ENCODE assay signal across 28 cellular contexts in the genomic region with DNA sequence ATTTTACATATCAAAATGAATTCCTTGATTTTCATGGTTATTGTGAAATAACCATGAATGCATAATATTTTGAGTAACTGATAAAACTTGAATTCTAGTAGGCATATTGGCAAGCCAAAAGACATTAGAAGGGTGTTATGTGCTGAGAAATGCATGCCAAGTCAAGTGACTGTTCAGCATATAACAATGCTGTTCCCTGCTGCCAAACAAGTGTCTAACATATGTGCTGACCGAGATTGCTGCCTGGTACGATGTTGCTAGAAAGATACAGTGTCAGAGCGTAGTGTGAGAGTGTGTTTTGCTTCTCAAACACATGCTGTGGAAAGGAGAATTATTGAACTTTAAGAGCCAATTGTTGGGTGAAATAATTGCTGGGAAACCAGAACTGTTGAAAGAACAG.
"Had no signal": no experiment of that assay in that cellular context is flagged by ENCODE, and none has a peak within 500 bp of the region (broad histone marks: within the 10 kb centered on the region; RNA-seq: fewer than 3 reads in every experiment).

No MANE protein-coding gene starts in this region.

- H3K27me3 ChIP-seq: esophagus muscularis mucosa, heart right ventricle, left lung, ovary, spleen, testis, tibial artery had no signal

- FAIRE-seq: colon, islet of Langerhans had no signal

- H3K9me3 ChIP-seq: esophagus muscularis mucosa, heart right ventricle, left lung, ovary, psoas muscle, spleen, testis, tibial artery had no signal

- H3K36me3 ChIP-seq: esophagus muscularis mucosa, heart right ventricle, left lung, ovary, spleen, tibial artery had no signal

- H3K4me1 ChIP-seq: heart right ventricle, left lung, psoas muscle, spleen, testis, tibial artery had no signal

- H3K4me3 ChIP-seq: esophagus muscularis mucosa, heart right ventricle, left lung, ovary, psoas muscle, skin epidermis, spleen, testis, tibial artery had no signal

- DNase-seq: effector CD8-positive, alpha-beta T cell; endodermal cell; foreskin melanocyte; glutamatergic neuron; heart right ventricle; hippocampal formation; left cardiac atrium; left lung; mesendoderm; midbrain; naive thymus-derived CD8-positive, alpha-beta T cell; nephron progenitor cell; occipital lobe; ovary; posterior cingulate gyrus; psoas muscle; right cardiac atrium; spleen; stimulated activated CD4-positive, alpha-beta T cell treated with anti-CD3 and anti-CD28 coated beads, Interleukin-4, amount 100 ng/mL, for 4 hours; stimulated activated naive CD8-positive, alpha-beta T cell treated with anti-CD3 and anti-CD28 coated beads, Interleukin-15, Interleukin-2, amounts not matched to agents 100 U/mL and 50 U/mL, for 24 hours; substantia nigra; testis; tibial artery had no signal

- H3K27ac ChIP-seq: esophagus muscularis mucosa, heart right ventricle, left lung, ovary, psoas muscle, skin epidermis, spleen, testis, tibial artery had no signal

- ATAC-seq: heart right ventricle; left cardiac atrium; left lung; naive thymus-derived CD8-positive, alpha-beta T cell; psoas muscle; right cardiac atrium; stimulated activated memory B cell treated with anti-CD40 and anti-IgM and Interleukin-4, amounts not matched to agents 10 μg/mL and 1 μg/mL and 100 μg/mL, for 72 hours; stimulated activated naive CD8-positive, alpha-beta T cell treated with anti-CD3 and anti-CD28 coated beads, Interleukin-15, Interleukin-2, amounts not matched to agents 100 U/mL and 50 U/mL, for 24 hours had no signal
